ENCODE assay signal across 8 cellular contexts in genomic region chrX:72713130-72713529, GRCh38. TPM values are rescaled to one million over a fixed set of nuclear protein-coding genes. Genes with fewer than 3 reads are reported as not detected.
A peak's percentile ranks its signal among the peaks of the same experiment; 100 is the strongest.
DNase-seq lines count a peak whose midpoint lies in the region; ATAC-seq and TF ChIP-seq lines count a peak whose summit lies in the region.

No MANE protein-coding gene starts in this region.

- H3K79me2 ChIP-seq in mammary epithelial cell (ENCODE audit: insufficient read depth, low read length) (no peaks in the 10 kb centered on the region), trophoblast cell (ENCODE audit: control insufficient read depth, insufficient read depth, low read length, poor library complexity) (no peaks in the 10 kb centered on the region)

- H2BK5ac ChIP-seq in trophoblast cell (ENCODE audit: low read depth, low read length, poor library complexity): no peak overlapping the region

- DNase-seq in BE2C (no peak), mammary epithelial cell (peak; percentile 1), trophoblast cell (no peak), COLO668 (lab: John Stamatoyannopoulos, UW; ENCODE audit: unreplicated experiment) (no peak), T1000 (lab: John Stamatoyannopoulos, UW) (no peak)
- no peak for DNase-seq in natural killer cell treated with Interleukin-12 subunit alpha and Interleukin-12 subunit beta and Interleukin-15 and Interleukin-18, amount 100 ng/mL, for 72 hours (ENCODE audit: low spot score)

- ATAC-seq in natural killer cell treated with Interleukin-12 subunit alpha and Interleukin-12 subunit beta and Interleukin-15 and Interleukin-18, amount 100 ng/mL, for 72 hours: no peak
- ATAC-seq in HG03432 (IDR thresholded peaks at IDR 0.05; ENCODE audit: unreplicated experiment): no peak

- no peaks in the 10 kb centered on the region for H3K4me1 ChIP-seq in BE2C
- H3K4me1 ChIP-seq in HUES48 (ENCODE audit: control insufficient read depth, insufficient read depth, low read length): no peaks in the 10 kb centered on the region
- H3K4me1 ChIP-seq in mammary epithelial cell (ENCODE audit: insufficient read depth, low read length): no peaks in the 10 kb centered on the region
- H3K4me1 ChIP-seq in trophoblast cell (ENCODE audit: control insufficient read depth in 1 of 2, insufficient read depth in 2 of 2, low read length in 2 of 2): no peaks in the 10 kb centered on the region

- no peak for TF ChIP-seq CTCF in BE2C (IDR thresholded peaks at IDR 0.05; ENCODE audit: low read depth, low read length)
- TF ChIP-seq CTCF in mammary epithelial cell (conservative IDR thresholded peaks at IDR 0.05 in 1 of 2, IDR thresholded peaks at IDR 0.05 in 1 of 2; ENCODE audit: extremely low read depth in 1 of 2, insufficient read depth in 1 of 2, low read depth in 1 of 2, low read length in 2 of 2): no peak

- H3K9me3 ChIP-seq in BE2C (no peaks in the 10 kb centered on the region), HUES48 (ENCODE audit: control insufficient read depth, insufficient read depth, low read length) (peaks cover 10% of the 10 kb centered on the region; the same call in 1 of the 2 replicates), mammary epithelial cell (replicated peaks; ENCODE audit: insufficient read depth, low read length) (no peaks in the 10 kb centered on the region), trophoblast cell (ENCODE audit: insufficient read depth, low read depth, low read length) (no peaks in the 10 kb centered on the region)

- H2BK12ac ChIP-seq in trophoblast cell (ENCODE audit: low read length): no peak overlapping the region

- no peak overlapping the region for H2AK5ac ChIP-seq in trophoblast cell (ENCODE audit: low read length)

- no peak overlapping the region for H2BK120ac ChIP-seq in trophoblast cell (ENCODE audit: insufficient read depth, low read length, poor library complexity)

- WGBS in mammary epithelial cell (ENCODE audit: low coverage, missing lambda C conversion rate): 63% methylated on average over 3 of the region's 3 CpGs
- WGBS in trophoblast cell (ENCODE audit: extremely low coverage, insufficient coverage, insufficient read length): no CpG with 5 or more reads among the region's 3 CpGs

- H3K36me3 ChIP-seq in BE2C: no peaks in the 10 kb centered on the region
- no peaks in the 10 kb centered on the region for H3K36me3 ChIP-seq in HUES48 (ENCODE audit: control insufficient read depth, insufficient read depth, low read length)
- no peaks in the 10 kb centered on the region for H3K36me3 ChIP-seq in mammary epithelial cell (ENCODE audit: insufficient read depth, low read length)
- no peaks in the 10 kb centered on the region for H3K36me3 ChIP-seq in trophoblast cell (ENCODE audit: control insufficient read depth in 1 of 2, insufficient read depth in 2 of 2, low read length in 2 of 2)

- H3K18ac ChIP-seq in trophoblast cell (ENCODE audit: low read length): no peak overlapping the region

- H2AFZ ChIP-seq in mammary epithelial cell (ENCODE audit: low read depth, low read length): no peak overlapping the region
- H2AFZ ChIP-seq in trophoblast cell (ENCODE audit: insufficient read depth, low read length, poor library complexity): no peak overlapping the region

- peak overlapping the region; percentile 72 for H3K4me3 ChIP-seq in BE2C (ENCODE audit: low read depth, low read length)
- peak overlapping the region; percentile 71 for H3K4me3 ChIP-seq in HUES48 (ENCODE audit: low read depth, low read length)
- H3K4me3 ChIP-seq in mammary epithelial cell (replicated peaks in 1 of 3; ENCODE audit: insufficient read depth in 1 of 3, low read depth in 2 of 3, low read length in 3 of 3): peak overlapping the region; percentile 48 to 59 (median 57)
- H3K4me3 ChIP-seq in trophoblast cell (ENCODE audit: low read depth, low read length): no peak overlapping the region

- no peak overlapping the region for H4K91ac ChIP-seq in trophoblast cell (ENCODE audit: low read depth, low read length)

- intact Hi-C loops in mammary epithelial cell (cut with micrococcal nuclease): loop anchor here (2.0 to 5.0 kb wide), 4 partner anchors 26 to 141 kb away; partner anchors contain the start of gene HDAC8

- no peaks in the 10 kb centered on the region for H3K9me3 Mint-ChIP-seq in natural killer cell treated with Interleukin-12 subunit alpha and Interleukin-12 subunit beta and Interleukin-15 and Interleukin-18, amount 100 ng/mL, for 72 hours

- H3K9ac ChIP-seq in HUES48 (ENCODE audit: low read depth, low read length) (no peak overlapping the region), mammary epithelial cell (ENCODE audit: insufficient read depth, low read length) (no peak overlapping the region), trophoblast cell (ENCODE audit: low read length) (no peak overlapping the region)

- dilution Hi-C loops in mammary epithelial cell (cut with HindIII; ENCODE audit: low sequenced_read_pairs): no loop called here

- H3K27ac ChIP-seq in HUES48 (ENCODE audit: low read depth, low read length) (no peak overlapping the region), mammary epithelial cell (ENCODE audit: insufficient read depth, low read depth, low read length) (no peak overlapping the region), trophoblast cell (ENCODE audit: low read depth, low read length) (no peak overlapping the region)

- H4K8ac ChIP-seq in trophoblast cell (ENCODE audit: low read depth, low read length): no peak overlapping the region

- peaks cover 5% of the 10 kb centered on the region for H3K36me3 Mint-ChIP-seq in natural killer cell treated with Interleukin-12 subunit alpha and Interleukin-12 subunit beta and Interleukin-15 and Interleukin-18, amount 100 ng/mL, for 72 hours

- H3K4me3 Mint-ChIP-seq in natural killer cell treated with Interleukin-12 subunit alpha and Interleukin-12 subunit beta and Interleukin-15 and Interleukin-18, amount 100 ng/mL, for 72 hours: peak overlapping the region; percentile 64

- no peak overlapping the region for H3K14ac ChIP-seq in trophoblast cell (ENCODE audit: low read length)

- peaks cover 10 to 21% of the 10 kb centered on the region in 2 donors for H3K27me3 Mint-ChIP-seq in natural killer cell treated with Interleukin-12 subunit alpha and Interleukin-12 subunit beta and Interleukin-15 and Interleukin-18, amount 100 ng/mL, for 72 hours

- H3K27me3 ChIP-seq in BE2C (no peaks in the 10 kb centered on the region), HUES48 (ENCODE audit: control insufficient read depth, insufficient read depth, low read length) (no peaks in the 10 kb centered on the region), mammary epithelial cell (ENCODE audit: insufficient read depth, low read length) (no peaks in the 10 kb centered on the region), trophoblast cell (ENCODE audit: insufficient read depth, low read length) (no peaks in the 10 kb centered on the region)

- H3K4me1 Mint-ChIP-seq in natural killer cell treated with Interleukin-12 subunit alpha and Interleukin-12 subunit beta and Interleukin-15 and Interleukin-18, amount 100 ng/mL, for 72 hours (ENCODE audit: low read depth in 2 of 2): peaks cover 0 to 7% of the 10 kb centered on the region in 2 donors

- CTCF ChIA-PET in mammary epithelial cell (lab: Charles Lee; ENCODE audit: low non-redundant PET): no interaction called here

- no TSS peak for BruUV-seq in mammary epithelial cell (replicated peaks; lab: Mats Ljungman, UMichigan)

- H3K4ac ChIP-seq in trophoblast cell (ENCODE audit: low read depth, low read length): no peak overlapping the region

- H3K27ac Mint-ChIP-seq in natural killer cell treated with Interleukin-12 subunit alpha and Interleukin-12 subunit beta and Interleukin-15 and Interleukin-18, amount 100 ng/mL, for 72 hours: no peak overlapping the region

- no peaks in the 10 kb centered on the region for H4K20me1 ChIP-seq in mammary epithelial cell (ENCODE audit: insufficient read depth, low read length)

- no peak overlapping the region for H3K23ac ChIP-seq in trophoblast cell (ENCODE audit: low read length)

- H3K4me2 ChIP-seq in mammary epithelial cell (ENCODE audit: insufficient read depth, low read depth, low read length): peak overlapping the region; percentile 75
- no peak overlapping the region for H3K4me2 ChIP-seq in trophoblast cell (ENCODE audit: low read length)

- in situ Hi-C loops in mammary epithelial cell (cut with MboI; ENCODE audit: low sequenced_read_pairs in 2 of 2): no loop called here

- no peaks in the 10 kb centered on the region for H3K79me1 ChIP-seq in trophoblast cell (ENCODE audit: low read length)

- H4K12ac ChIP-seq in trophoblast cell (ENCODE audit: low read depth, low read length): no peak overlapping the region

RNA-seq across cellular contexts. Expression of gene PHKA1, which starts 1.0 kb away (rescaled TPM):
- 6.0 TPM for polyA plus RNA-seq in BE2C (2012; ENCODE audit: insufficient read depth, insufficient read length, low read depth)
- total RNA-seq in mammary epithelial cell: 10 to 100 TPM; 11.2 to 12.0 TPM
- polyA plus RNA-seq in mammary epithelial cell: 7.6 TPM
- 19.3 TPM for polyA minus RNA-seq in mammary epithelial cell
- 1 to 10 TPM in 1 of 2 donors, under 1 TPM in 1; 0.50 to 2.7 TPM for total RNA-seq in natural killer cell treated with Interleukin-12 subunit alpha and Interleukin-12 subunit beta and Interleukin-15 and Interleukin-18, amount 100 ng/mL, for 72 hours
- polyA plus RNA-seq in trophoblast cell (2013): 3.1 and 3.5 TPM in 2 replicates
